16 cellular contexts compared by ENCODE assay signal in genomic region chr7:151699920-151700319, GRCh38.
DNase-seq lines count a peak whose midpoint lies in the region; ATAC-seq and TF ChIP-seq lines count a peak whose summit lies in the region.
"Had no signal": no experiment of that assay in that cellular context is flagged by ENCODE, and none has a peak within 500 bp of the region (broad histone marks: within the 10 kb centered on the region; RNA-seq: fewer than 3 reads in every experiment).

No MANE protein-coding gene starts in this region.

- H3K4me3 ChIP-seq in SK-N-SH (ENCODE audit: low read depth in 2 of 2, low read length in 1 of 2) (no peak overlapping the region), fibroblast of pulmonary artery (replicated peaks; ENCODE audit: low read depth, low read length) (no peak overlapping the region), skeletal muscle cell (ENCODE audit: low read depth, low read length) (no peak overlapping the region)
- H3K4me3 ChIP-seq: esophagus squamous epithelium, upper lobe of left lung had no signal

- TF ChIP-seq RAD21 in SK-N-SH (IDR thresholded peaks at IDR 0.05; ENCODE audit: low read length) = no peak

- H3K4me1 ChIP-seq in SK-N-SH (ENCODE audit: control insufficient read depth in 1 of 2, insufficient read depth in 2 of 2, low read depth in 1 of 2, low read length in 1 of 2) = peaks cover 17 to 34% of the 10 kb centered on the region in 2 experiments

- no peak overlapping the region for H2AFZ ChIP-seq in SK-N-SH (ENCODE audit: low read depth)

- peak overlapping the region; percentile 27 for H3K9ac ChIP-seq in SK-N-SH

- H4K20me1 ChIP-seq in SK-N-SH (ENCODE audit: insufficient read depth) = no peaks in the 10 kb centered on the region

- WGBS in SK-N-SH (ENCODE audit: low lambda C conversion rate) = 84% methylated on average over 10 of the region's 10 CpGs

- H3F3A ChIP-seq in SK-N-SH (replicated peaks; ENCODE audit: insufficient read depth) = peaks cover 9% of the 10 kb centered on the region

- POLR2A ChIA-PET in SK-N-SH (lab: Yijun Ruan, JAX) = no interaction called here

- H3K9me2 ChIP-seq in SK-N-SH = no peaks in the 10 kb centered on the region

- ATAC-seq in HG02763 (IDR thresholded peaks at IDR 0.05; ENCODE audit: unreplicated experiment) (no peak), HG03097 (IDR thresholded peaks at IDR 0.05; ENCODE audit: low FRiP score, unreplicated experiment) (no peak)
- ATAC-seq: activated CD8-positive, alpha-beta memory T cell treated with anti-CD3 and anti-CD28 coated beads, Interleukin-2, amount 10 ng/mL, durations not matched to agents 7 days and 5 days; stimulated activated naive B cell treated with anti-CD40 and anti-IgM and Interleukin-4, amounts not matched to agents 10 μg/mL and 1 μg/mL and 100 μg/mL, for 72 hours had no signal

- peak; percentile 1 for DNase-seq in NOMO-1 treated with DMSO at 0.1 percent for 48 hours (lab: John Stamatoyannopoulos, UW; ENCODE audit: unreplicated experiment)
- no peak for DNase-seq in NOMO-1 treated with dmso at 0.1 percent for 144 hours (lab: John Stamatoyannopoulos, UW; ENCODE audit: unreplicated experiment)
- no peak for DNase-seq in SK-N-SH
- peak; percentile 85 for DNase-seq in fibroblast of pulmonary artery (ENCODE audit: low read depth)
- peak; percentile 53 for DNase-seq in skeletal muscle cell (ENCODE audit: low read depth)
- DNase-seq in HT-29 (ENCODE audit: low spot score) = no peak
- DNase-seq: 8988T; activated CD8-positive, alpha-beta memory T cell treated with anti-CD3 and anti-CD28 coated beads, Interleukin-2, amount 10 ng/mL, durations not matched to agents 7 days and 5 days; CD8-positive, alpha-beta memory T cell; esophagus squamous epithelium; KBM-7; NCI-H1417 treated with DMSO at 0.1 percent for 48 hours; stimulated activated naive B cell treated with anti-CD40 and anti-IgM and Interleukin-4, amounts not matched to agents 10 μg/mL and 1 μg/mL and 100 μg/mL, for 72 hours; upper lobe of left lung had no signal

- H3K9me3 ChIP-seq in SK-N-SH = no peaks in the 10 kb centered on the region
- H3K9me3 ChIP-seq: esophagus squamous epithelium, upper lobe of left lung had no signal

- CTCF ChIA-PET in SK-N-SH (lab: Yijun Ruan, JAX) = interaction anchor here (0.8 to 1.1 kb wide), 2 partner anchors 59 to 251 kb away, joined by 3 read pairs; no protein-coding TSS in a partner anchor

- peak in 1 of 2 experiments; percentile 63; a peak in 1 of 4 replicates for TF ChIP-seq EP300 in SK-N-SH (IDR thresholded peaks at IDR 0.05; ENCODE audit: borderline replicate concordance in 1 of 2, low read depth in 1 of 2, low read length in 1 of 2)

- H3K79me2 ChIP-seq in SK-N-SH (ENCODE audit: insufficient read depth) = no peaks in the 10 kb centered on the region

- no peaks in the 10 kb centered on the region for H3K27me3 ChIP-seq in SK-N-SH (ENCODE audit: insufficient read depth)
- H3K27me3 ChIP-seq: esophagus squamous epithelium, upper lobe of left lung had no signal

- H3K4me2 ChIP-seq in SK-N-SH = peak overlapping the region; percentile 58

- TF ChIP-seq CTCF in SK-N-SH (IDR thresholded peaks at IDR 0.05) = no peak
- TF ChIP-seq CTCF in fibroblast of pulmonary artery (IDR thresholded peaks at IDR 0.05; ENCODE audit: low read length, missing control alignments) = no peak

- H3K27ac ChIP-seq in SK-N-SH (ENCODE audit: low read depth in 2 of 2, low read length in 1 of 2) = peak overlapping the region in 1 of 2 experiments; percentile 67; a peak in 2 of 4 replicates
- H3K27ac ChIP-seq: upper lobe of left lung had no signal

- no peaks in the 10 kb centered on the region for H3K36me3 ChIP-seq in SK-N-SH (replicated peaks in 1 of 2; ENCODE audit: control insufficient read depth in 1 of 2, insufficient read depth in 2 of 2, low read length in 1 of 2)
- H3K36me3 ChIP-seq: upper lobe of left lung had no signal

TF ChIP-seq in SK-N-SH, 30 proteins besides CTCF, POLR2A, EP300 and RAD21:
- peak; percentile 93 for TF ChIP-seq TCF12 (IDR thresholded peaks at IDR 0.05)
- 0 out of 2 replicates have a peak, but pooled peaks have one; percentile 22 for TF ChIP-seq TEAD4 (IDR thresholded peaks at IDR 0.05; ENCODE audit: borderline replicate concordance, insufficient read depth)
- TF ChIP-seq GATA2 (CRISPR knock-in tag; IDR thresholded peaks at IDR 0.05) = no peak
- TF ChIP-seq PBX3 (IDR thresholded peaks at IDR 0.05) = peak; percentile 90
- TF ChIP-seq RCOR1 (IDR thresholded peaks at IDR 0.05; ENCODE audit: low read length) = no peak
- TF ChIP-seq CHD2 (IDR thresholded peaks at IDR 0.05; ENCODE audit: low read length, partially characterized antibody) = no peak
- no peak for TF ChIP-seq ELF1 (IDR thresholded peaks at IDR 0.05)
- TF ChIP-seq YY1 (IDR thresholded peaks at IDR 0.05; ENCODE audit: low read depth) = no peak
- TF ChIP-seq SIN3A (IDR thresholded peaks at IDR 0.05; ENCODE audit: borderline replicate concordance, low read depth, low read length) = no peak
- TF ChIP-seq NRF1 (IDR thresholded peaks at IDR 0.05; ENCODE audit: low read depth, low read length) = no peak
- TF ChIP-seq POLR2AphosphoS5 (IDR thresholded peaks at IDR 0.05; ENCODE audit: low read depth, low read length) = no peak
- no peak for TF ChIP-seq GABPA (IDR thresholded peaks at IDR 0.05; ENCODE audit: low read depth)
- TF ChIP-seq MAX (IDR thresholded peaks at IDR 0.05; ENCODE audit: low read depth) = peak; percentile 22; the same call in 1 of the 2 replicates
- peak; percentile 65; the same call in 1 of the 2 replicates for TF ChIP-seq NFIC (IDR thresholded peaks at IDR 0.05; ENCODE audit: borderline replicate concordance)
- TF ChIP-seq EZH2phosphoT487 (IDR thresholded peaks at IDR 0.05; ENCODE audit: borderline replicate concordance, low read depth) = no peak

Comparison
In these comparisons a context has a peak if more than half of its experiments do, and no peak if none do; other contexts are left out.
1. DNase-seq: peak in NOMO-1 treated with DMSO at 0.1 percent for 48 hours (single experiment), fibroblast of pulmonary artery (single experiment) and skeletal muscle cell (single experiment); none in NOMO-1 treated with dmso at 0.1 percent for 144 hours (single experiment), SK-N-SH (single experiment) and HT-29 (single experiment).